In the genomic region with DNA sequence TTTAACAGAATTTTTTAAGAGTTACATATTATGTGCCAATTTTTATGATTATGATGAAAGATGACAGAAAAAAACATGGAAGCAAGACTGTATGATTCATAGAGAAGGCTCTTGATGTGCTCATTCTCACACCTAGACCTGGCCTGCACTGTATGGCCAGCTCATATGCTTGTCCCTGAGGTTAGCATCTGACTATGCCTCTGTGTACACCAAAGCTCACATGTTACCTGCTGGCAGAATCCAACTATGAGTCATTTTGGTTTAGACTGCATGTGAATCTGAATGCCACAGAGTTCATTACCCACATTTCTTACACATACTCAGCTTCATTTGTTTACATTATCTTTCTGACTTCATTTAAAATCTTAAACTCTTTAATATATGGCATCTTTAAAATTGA, we compare ENCODE assay signal across 16 cellular contexts.
DNase-seq lines count a peak whose midpoint lies in the region; ATAC-seq and TF ChIP-seq lines count a peak whose summit lies in the region.
"Had no signal": no experiment of that assay in that cellular context is flagged by ENCODE, and none has a peak within 500 bp of the region (broad histone marks: within the 10 kb centered on the region; RNA-seq: fewer than 3 reads in every experiment).

No MANE protein-coding gene starts in this region.

- no peaks in the 10 kb centered on the region for H3K9me3 ChIP-seq in spleen

- DNase-seq in Caki2 (ENCODE audit: low read depth), result peak; percentile 31
- DNase-seq in HPDE6-E6E7 (ENCODE audit: extremely low spot score), result peak; percentile 90
- DNase-seq in astrocyte of the hippocampus (ENCODE audit: low read depth, low spot score), result peak; percentile 89
- DNase-seq in kidney glomerular epithelial cell (lab: John Stamatoyannopoulos, UW), result peak; percentile 76
- no peak for DNase-seq in NCI-H187 (lab: John Stamatoyannopoulos, UW)
- no peak for DNase-seq in spleen
- DNase-seq in activated naive CD4-positive, alpha-beta T cell treated with anti-CD3 and anti-CD28 coated beads, Interleukin-2, amount 50 U/mL, for 72 hours (ENCODE audit: low spot score in 2 of 2), result no peak
- DNase-seq: amniotic stem cell; Kasumi-1; NCI-H2029 treated with DMSO at 0.1 percent for 48 hours; stimulated activated CD4-positive, alpha-beta T cell treated with anti-CD3 and anti-CD28 coated beads, Interleukin-12 subunit alpha, Interleukin-12 subunit beta, amount 100 ng/mL, for 4 hours; stimulated activated naive CD8-positive, alpha-beta T cell treated with anti-CD3 and anti-CD28 coated beads, Interleukin-15, amount 100 ng/mL, for 72 hours; T-helper 1 cell; WERI-Rb-1 had no signal

- peaks cover 8 to 15% of the 10 kb centered on the region in 2 donors for H3K9me3 Mint-ChIP-seq in activated naive CD4-positive, alpha-beta T cell treated with anti-CD3 and anti-CD28 coated beads, Interleukin-2, amount 50 U/mL, for 72 hours
- H3K9me3 Mint-ChIP-seq: stimulated activated naive CD8-positive, alpha-beta T cell treated with anti-CD3 and anti-CD28 coated beads, Interleukin-15, amount 100 ng/mL, for 72 hours had no signal

- TF ChIP-seq POLR2A in spleen (IDR thresholded peaks at IDR 0.05), result no peak

- H3K27ac Mint-ChIP-seq in activated naive CD4-positive, alpha-beta T cell treated with anti-CD3 and anti-CD28 coated beads, Interleukin-2, amount 50 U/mL, for 72 hours, result no peak overlapping the region
- H3K27ac Mint-ChIP-seq: activated T-helper 1 cell treated with anti-CD3 and anti-CD28 coated beads, Interleukin-12 subunit alpha, Interleukin-12 subunit beta, Interleukin-2, Interleukin-4 antibody, amounts not matched to agents 30 ng/mL and 10 ng/mL and 1 ng/mL, durations not matched to agents 14 hours and 24 hours and 36 hours; stimulated activated naive CD8-positive, alpha-beta T cell treated with anti-CD3 and anti-CD28 coated beads, Interleukin-15, amount 100 ng/mL, for 72 hours had no signal

- H3K36me3 ChIP-seq in spleen, result no peaks in the 10 kb centered on the region
- H3K36me3 ChIP-seq: WERI-Rb-1 had no signal

- no peak overlapping the region for H3K27ac ChIP-seq in spleen
- H3K27ac ChIP-seq: WERI-Rb-1 had no signal

- no peaks in the 10 kb centered on the region for H3K4me1 ChIP-seq in spleen

- H3K36me3 Mint-ChIP-seq in activated naive CD4-positive, alpha-beta T cell treated with anti-CD3 and anti-CD28 coated beads, Interleukin-2, amount 50 U/mL, for 72 hours, result no peaks in the 10 kb centered on the region

- H3K4me3 ChIP-seq in spleen, result no peak overlapping the region

- intact Hi-C loops in spleen (cut with DNase I; ENCODE audit: low total_unique reads), result no loop called here

- in situ Hi-C loops in Caki2 (cut with HindIII; ENCODE audit: low pct_unique_long_range_greater_than_20kb, low sequenced_read_pairs), result no loop called here

- H3K27me3 ChIP-seq in spleen (replicated peaks in 1 of 7), result no peaks in the 10 kb centered on the region

- TF ChIP-seq CTCF in spleen (IDR thresholded peaks at IDR 0.05 in 8 of 11, conservative IDR thresholded peaks at IDR 0.05 in 3 of 11), result no peak

- ATAC-seq in activated CD4-positive, CD25-positive, alpha-beta regulatory T cell treated with anti-CD3 and anti-CD28 coated beads, Interleukin-2, amount 50 U/mL, for 24 hours, result no peak
- ATAC-seq in activated naive CD4-positive, alpha-beta T cell treated with anti-CD3 and anti-CD28 coated beads, Interleukin-2, amount 50 U/mL, for 72 hours, result no peak
- ATAC-seq: stimulated activated naive CD8-positive, alpha-beta T cell treated with anti-CD3 and anti-CD28 coated beads, Interleukin-15, amount 100 ng/mL, for 72 hours had no signal

Comparison
In these comparisons a context has a peak if more than half of its experiments do, and no peak if none do; other contexts are left out.
1. DNase-seq: peak in Caki2 (single experiment), HPDE6-E6E7 (single experiment), astrocyte of the hippocampus (single experiment) and kidney glomerular epithelial cell (single experiment); none in NCI-H187 (0 of 2), spleen (single experiment) and activated naive CD4-positive, alpha-beta T cell treated with anti-CD3 and anti-CD28 coated beads, Interleukin-2, amount 50 U/mL, for 72 hours (0 of 2).